32 cellular contexts compared by ENCODE assay signal in the genomic region with DNA sequence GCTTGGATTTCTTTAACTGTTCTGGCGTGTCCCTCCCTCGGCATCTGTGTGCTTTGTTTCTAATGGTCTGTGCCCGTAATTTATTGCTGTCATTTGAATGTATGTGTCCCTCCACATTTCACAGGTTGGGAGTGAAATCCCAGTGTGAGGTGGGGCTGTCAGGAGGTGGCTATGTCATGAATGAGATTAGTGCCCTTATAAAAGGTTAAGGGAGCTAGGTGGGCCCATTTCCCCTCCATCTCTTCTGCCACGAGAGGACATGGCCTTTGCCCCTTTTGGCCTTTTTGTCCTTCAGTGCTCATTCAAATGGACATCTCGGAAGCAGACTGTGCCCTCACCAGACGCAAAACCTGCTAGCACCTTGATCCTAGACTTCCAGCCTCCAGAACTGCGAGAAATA.
"Had no signal": no experiment of that assay in that cellular context is flagged by ENCODE, and none has a peak within 500 bp of the region (broad histone marks: within the 10 kb centered on the region; RNA-seq: fewer than 3 reads in every experiment).

No MANE protein-coding gene starts in this region.

- H3K27me3 Mint-ChIP-seq: activated CD8-positive, alpha-beta memory T cell treated with anti-CD3 and anti-CD28 coated beads, Interleukin-2, amount 10 ng/mL, durations not matched to agents 7 days and 5 days; activated naive CD4-positive, alpha-beta T cell treated with anti-CD3 and anti-CD28 coated beads, Interleukin-2, amount 10 ng/mL, durations not matched to agents 7 days and 5 days; activated naive CD8-positive, alpha-beta T cell had no signal

- H3K27ac ChIP-seq: adrenal gland, body of pancreas, brain microvascular endothelial cell, breast epithelium, WERI-Rb-1 had no signal

- FAIRE-seq: astrocyte had no signal

- H3K4me1 ChIP-seq: adrenal gland, body of pancreas, breast epithelium had no signal

- H3K36me3 Mint-ChIP-seq: activated CD8-positive, alpha-beta memory T cell treated with anti-CD3 and anti-CD28 coated beads, Interleukin-2, amount 10 ng/mL, durations not matched to agents 7 days and 5 days; activated naive CD4-positive, alpha-beta T cell treated with anti-CD3 and anti-CD28 coated beads, Interleukin-2, amount 10 ng/mL, durations not matched to agents 7 days and 5 days; activated naive CD4-positive, alpha-beta T cell treated with anti-CD3 and anti-CD28 coated beads, Interleukin-2, amount 50 U/mL, for 24 hours; activated naive CD8-positive, alpha-beta T cell; T-cell; WTC11 had no signal

- H3K4me1 Mint-ChIP-seq: activated CD4-positive, alpha-beta memory T cell treated with anti-CD3 and anti-CD28 coated beads, Interleukin-2, amount 10 ng/mL, durations not matched to agents 7 days and 5 days; activated CD4-positive, alpha-beta T cell treated with anti-CD3 and anti-CD28 coated beads for 36 hours; activated CD4-positive, alpha-beta T cell treated with anti-CD3 and anti-CD28 coated beads, Interleukin-2, amount 10 ng/mL, durations not matched to agents 7 days and 5 days; activated CD8-positive, alpha-beta memory T cell treated with anti-CD3 and anti-CD28 coated beads, Interleukin-2, amount 10 ng/mL, durations not matched to agents 7 days and 5 days; activated naive CD4-positive, alpha-beta T cell treated with anti-CD3 and anti-CD28 coated beads, Interleukin-2, amount 10 ng/mL, durations not matched to agents 7 days and 5 days; activated naive CD4-positive, alpha-beta T cell treated with anti-CD3 and anti-CD28 coated beads, Interleukin-2, amount 50 U/mL, for 24 hours; T-cell; T-helper 17 cell had no signal

- H3K36me3 ChIP-seq: adrenal gland, brain microvascular endothelial cell, breast epithelium, WERI-Rb-1 had no signal

- DNase-seq: activated CD4-positive, alpha-beta memory T cell treated with anti-CD3 and anti-CD28 coated beads, Interleukin-2, amount 10 ng/mL, durations not matched to agents 7 days and 5 days; activated CD4-positive, alpha-beta T cell treated with anti-CD3 and anti-CD28 coated beads for 1 hour; activated CD4-positive, alpha-beta T cell treated with anti-CD3 and anti-CD28 coated beads for 36 hours; activated CD4-positive, alpha-beta T cell treated with anti-CD3 and anti-CD28 coated beads for 48 hours; activated CD4-positive, alpha-beta T cell treated with anti-CD3 and anti-CD28 coated beads, Interleukin-2, amount 10 ng/mL, durations not matched to agents 7 days and 5 days; activated CD4-positive, alpha-beta T cell treated with anti-CD3 and anti-CD28 coated beads, Interleukin-2, amount 50 U/mL, for 48 hours; activated CD4-positive, CD25-positive, alpha-beta regulatory T cell; activated CD8-positive, alpha-beta memory T cell treated with anti-CD3 and anti-CD28 coated beads for 24 hours; activated CD8-positive, alpha-beta memory T cell treated with anti-CD3 and anti-CD28 coated beads, Interleukin-2, amount 10 ng/mL, durations not matched to agents 7 days and 5 days; activated CD8-positive, alpha-beta memory T cell treated with anti-CD3 and anti-CD28 coated beads, Interleukin-2, amount 50 U/mL, for 48 hours; activated CD8-positive, alpha-beta T cell treated with anti-CD3 and anti-CD28 coated beads, Interleukin-2, amount 10 ng/mL, durations not matched to agents 7 days and 5 days; activated effector memory CD4-positive, alpha-beta T cell treated with Interleukin-2 at 50 U/mL for 16 hours; activated gamma-delta T cell; activated naive CD4-positive, alpha-beta T cell treated with anti-CD3 and anti-CD28 coated beads, Interleukin-2, amount 10 ng/mL, durations not matched to agents 7 days and 5 days; activated naive CD4-positive, alpha-beta T cell treated with Interleukin-2 at 50 U/mL for 16 hours; activated T-cell treated with anti-CD3 and anti-CD28 coated beads, Interleukin-2, amount 50 U/mL, for 24 hours; activated T-cell treated with anti-CD3 and anti-CD28 coated beads, Interleukin-2, amount 50 U/mL, for 48 hours; amniotic stem cell; aorta; body of pancreas; central memory CD4-positive, alpha-beta T cell; T-cell; T-helper 17 cell; WERI-Rb-1 had no signal

- H3K4me3 ChIP-seq: adrenal gland, body of pancreas, breast epithelium had no signal

- H3K27ac Mint-ChIP-seq: activated CD4-positive, alpha-beta memory T cell treated with anti-CD3 and anti-CD28 coated beads, Interleukin-2, amount 10 ng/mL, durations not matched to agents 7 days and 5 days; activated CD4-positive, alpha-beta T cell treated with anti-CD3 and anti-CD28 coated beads for 36 hours; activated CD4-positive, alpha-beta T cell treated with anti-CD3 and anti-CD28 coated beads, Interleukin-2, amount 10 ng/mL, durations not matched to agents 7 days and 5 days; activated CD8-positive, alpha-beta memory T cell treated with anti-CD3 and anti-CD28 coated beads, Interleukin-2, amount 10 ng/mL, durations not matched to agents 7 days and 5 days; activated CD8-positive, alpha-beta T cell treated with anti-CD3 and anti-CD28 coated beads, Interleukin-2, amount 10 ng/mL, durations not matched to agents 7 days and 5 days; activated naive CD4-positive, alpha-beta T cell treated with anti-CD3 and anti-CD28 coated beads, Interleukin-2, amount 10 ng/mL, durations not matched to agents 7 days and 5 days; activated naive CD4-positive, alpha-beta T cell treated with anti-CD3 and anti-CD28 coated beads, Interleukin-2, amount 50 U/mL, for 24 hours; activated naive CD8-positive, alpha-beta T cell; activated T-cell treated with anti-CD3 and anti-CD28 coated beads, Interleukin-2, amount 50 U/mL, for 24 hours; activated T-helper 2 cell treated with anti-CD3 and anti-CD28 coated beads, Interferon-gamma antibody, Interleukin-2, Interleukin-4, amounts not matched to agents 10 μg/mL and 5 μg/mL and 100 μg/mL, durations not matched to agents 14 hours and 24 hours and 36 hours; T-cell; WTC11 had no signal

- H3K27me3 ChIP-seq: adrenal gland, body of pancreas, brain microvascular endothelial cell, breast epithelium had no signal

- H3K9me3 Mint-ChIP-seq: activated CD4-positive, alpha-beta memory T cell treated with anti-CD3 and anti-CD28 coated beads, Interleukin-2, amount 10 ng/mL, durations not matched to agents 7 days and 5 days; activated CD4-positive, alpha-beta T cell treated with anti-CD3 and anti-CD28 coated beads, Interleukin-2, amount 10 ng/mL, durations not matched to agents 7 days and 5 days; activated naive CD4-positive, alpha-beta T cell treated with anti-CD3 and anti-CD28 coated beads, Interleukin-2, amount 10 ng/mL, durations not matched to agents 7 days and 5 days; activated naive CD4-positive, alpha-beta T cell treated with anti-CD3 and anti-CD28 coated beads, Interleukin-2, amount 50 U/mL, for 24 hours; activated T-cell treated with anti-CD3 and anti-CD28 coated beads, Interleukin-2, amount 50 U/mL, for 24 hours; activated T-helper 2 cell treated with anti-CD3 and anti-CD28 coated beads, Interferon-gamma antibody, Interleukin-2, Interleukin-4, amounts not matched to agents 10 μg/mL and 5 μg/mL and 100 μg/mL, durations not matched to agents 14 hours and 24 hours and 36 hours; T-cell had no signal

- H3K9me3 ChIP-seq: adrenal gland, body of pancreas, breast epithelium had no signal

- H3K4me3 Mint-ChIP-seq: activated CD4-positive, alpha-beta memory T cell treated with anti-CD3 and anti-CD28 coated beads, Interleukin-2, amount 10 ng/mL, durations not matched to agents 7 days and 5 days; activated CD4-positive, alpha-beta T cell treated with anti-CD3 and anti-CD28 coated beads for 36 hours; activated CD4-positive, alpha-beta T cell treated with anti-CD3 and anti-CD28 coated beads, Interleukin-2, amount 10 ng/mL, durations not matched to agents 7 days and 5 days; activated CD8-positive, alpha-beta memory T cell treated with anti-CD3 and anti-CD28 coated beads, Interleukin-2, amount 10 ng/mL, durations not matched to agents 7 days and 5 days; activated CD8-positive, alpha-beta T cell treated with anti-CD3 and anti-CD28 coated beads, Interleukin-2, amount 10 ng/mL, durations not matched to agents 7 days and 5 days; activated naive CD4-positive, alpha-beta T cell treated with anti-CD3 and anti-CD28 coated beads, Interleukin-2, amount 10 ng/mL, durations not matched to agents 7 days and 5 days; activated naive CD4-positive, alpha-beta T cell treated with anti-CD3 and anti-CD28 coated beads, Interleukin-2, amount 50 U/mL, for 24 hours; activated naive CD8-positive, alpha-beta T cell; activated T-cell treated with anti-CD3 and anti-CD28 coated beads, Interleukin-2, amount 50 U/mL, for 24 hours; T-cell; T-helper 17 cell; WTC11 had no signal
